In the genomic region with DNA sequence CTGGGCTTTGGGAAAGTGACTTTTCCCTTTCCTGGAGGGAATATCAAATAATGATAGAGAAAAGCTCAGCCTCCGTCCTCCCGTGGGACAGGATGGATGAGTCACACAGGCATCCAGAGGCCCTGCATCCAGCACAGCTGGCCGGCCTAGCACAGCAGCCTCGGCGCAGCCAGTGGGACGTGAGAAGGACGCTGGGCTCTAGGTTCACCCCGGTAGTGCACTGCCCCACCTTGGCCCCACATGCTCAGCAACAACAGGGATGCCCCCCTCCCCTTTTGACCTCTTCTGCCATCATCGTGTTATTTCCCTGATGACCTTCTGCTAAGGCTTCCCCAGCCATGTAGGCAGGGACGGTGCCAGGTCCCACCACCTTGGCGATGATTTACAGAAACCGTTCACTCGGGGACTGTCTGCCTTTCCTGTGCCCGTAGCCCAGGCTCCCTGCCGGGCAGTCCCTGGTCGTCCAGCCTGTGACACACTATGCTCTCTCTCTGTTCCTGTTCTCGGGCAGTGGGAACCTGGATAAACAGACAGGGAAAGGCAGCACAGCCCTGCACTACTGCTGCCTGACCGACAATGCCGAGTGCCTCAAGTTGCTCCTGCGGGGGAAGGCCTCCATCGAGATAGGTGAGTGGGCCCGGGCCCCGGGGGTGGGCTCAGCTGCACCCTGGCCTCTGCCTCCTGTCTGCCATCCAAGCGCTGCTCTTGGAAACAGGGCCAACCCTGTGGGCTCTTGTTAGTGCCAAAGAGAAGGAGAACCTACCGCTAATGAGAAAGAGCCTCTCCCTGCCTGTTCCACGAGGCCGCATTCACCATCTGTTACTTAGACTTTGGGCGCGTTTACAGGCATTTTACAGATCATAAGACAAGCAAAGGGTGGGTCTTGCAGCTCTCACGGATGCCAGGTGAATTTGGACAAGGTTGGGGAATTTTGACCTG, we compare ENCODE assay signal across 11 cellular contexts. TPM values are rescaled to one million over a fixed set of nuclear protein-coding genes. Genes with fewer than 3 reads are reported as not detected.
DNase-seq lines count a peak whose midpoint lies in the region; ATAC-seq, FAIRE-seq and TF ChIP-seq lines count a peak whose summit lies in the region.
"Had no signal": no experiment of that assay in that cellular context is flagged by ENCODE, and none has a peak within 500 bp of the region (broad histone marks: within the 10 kb centered on the region; RNA-seq: fewer than 3 reads in every experiment).

No MANE protein-coding gene starts in this region.

- no peaks in the 10 kb centered on the region for H3K27me3 ChIP-seq in HCT116 (ENCODE audit: insufficient read depth, low read length)
- H3K27me3 ChIP-seq in astrocyte (ENCODE audit: insufficient read depth, low read length): no peaks in the 10 kb centered on the region
- no peaks in the 10 kb centered on the region for H3K27me3 ChIP-seq in stomach

- no peak for TF ChIP-seq EP300 in stomach (IDR thresholded peaks at IDR 0.05)

- no peaks in the 10 kb centered on the region for H3K9me2 ChIP-seq in HCT116 (ENCODE audit: insufficient read depth)

- DNase-seq in HCT116 (ENCODE audit: low read depth, low spot score) (no peak), astrocyte (ENCODE audit: low read depth) (peak; percentile 64), left cardiac atrium (peak; percentile 85), stomach (no peak), NCI-H1105 (lab: John Stamatoyannopoulos, UW) (no peak)
- DNase-seq: activated CD8-positive, alpha-beta memory T cell treated with anti-CD3 and anti-CD28 coated beads for 24 hours; NCI-H1436 had no signal

- CTCF ChIA-PET in HCT116 (lab: Charles Lee): no interaction called here

- H3K4me1 Mint-ChIP-seq in astrocyte (ENCODE audit: low read depth, unreplicated experiment): peaks cover 47% of the 10 kb centered on the region

- WGBS in stomach, 5 donors: 79 to 88% (median 82%) methylated on average over 27 to 30 of the region's 30 CpGs

- H3K4me2 ChIP-seq in HCT116 (ENCODE audit: low read length) (peak overlapping the region; percentile 69), astrocyte (ENCODE audit: low read length) (peak overlapping the region; percentile 55)

- H3K9me3 Mint-ChIP-seq in astrocyte (ENCODE audit: unreplicated experiment): no peaks in the 10 kb centered on the region

- peak; percentile 32 for FAIRE-seq in astrocyte (lab: Jason Lieb, UNC)
- FAIRE-seq: keratinocyte had no signal

- peak overlapping the region; percentile 54 for H3K4me3 Mint-ChIP-seq in astrocyte (ENCODE audit: unreplicated experiment)

- peaks cover 41% of the 10 kb centered on the region for H3K36me3 Mint-ChIP-seq in astrocyte (ENCODE audit: low read depth, unreplicated experiment)

- no peaks in the 10 kb centered on the region for H3K36me3 ChIP-seq in HCT116 (ENCODE audit: control insufficient read depth in 1 of 2, insufficient read depth in 2 of 2, low read length in 2 of 2)
- H3K36me3 ChIP-seq in astrocyte (ENCODE audit: insufficient read depth, low read length): peaks cover 13% of the 10 kb centered on the region
- H3K36me3 ChIP-seq in stomach: peaks cover 0 to 65% (median 63%) of the 10 kb centered on the region in 4 donors

- POLR2A ChIA-PET in HCT116 (lab: Charles Lee): interaction anchor here (0.6 kb wide), 1 partner anchor 8 kb away, joined by 3 read pairs; no protein-coding TSS in a partner anchor

- intact Hi-C loops in HCT116 (cut with micrococcal nuclease): no loop called here
- intact Hi-C loops in left cardiac atrium (cut with DNase I): loop anchor here in 1 of 2 donors (10.0 kb wide), 1 partner anchor 234 kb away; no protein-coding TSS in a partner anchor
- intact Hi-C loops in stomach (cut with DNase I; ENCODE audit: low total_unique reads): no loop called here

- RAD21 ChIA-PET in HCT116 (lab: Charles Lee; ENCODE audit: low non-redundant PET in 1 of 2, low total read pairs in 2 of 2, uncharacterized antibody in 2 of 2, unreplicated experiment in 2 of 2): no interaction called here

- TF ChIP-seq POLR2A in HCT116 (IDR thresholded peaks at IDR 0.05; ENCODE audit: borderline replicate concordance, extremely low read depth, insufficient read depth, insufficient read length): no peak
- no peak for TF ChIP-seq POLR2A in stomach (IDR thresholded peaks at IDR 0.05)

- peak; percentile 68 for ATAC-seq in HCT116
- ATAC-seq in left cardiac atrium: peak; percentile 81 to 84
- ATAC-seq in GM18517 (IDR thresholded peaks at IDR 0.05; ENCODE audit: unreplicated experiment): no peak
- ATAC-seq in GM21526 (IDR thresholded peaks at IDR 0.05; ENCODE audit: low FRiP score, unreplicated experiment): no peak
- no peak for ATAC-seq in HG03571 (IDR thresholded peaks at IDR 0.05; ENCODE audit: unreplicated experiment)

- H3K27ac Mint-ChIP-seq in astrocyte (ENCODE audit: unreplicated experiment): peak overlapping the region; percentile 91

- H3K4me1 ChIP-seq in HCT116 (ENCODE audit: control insufficient read depth in 1 of 2, insufficient read depth in 2 of 2, low read length in 2 of 2) (peaks cover 52 to 58% of the 10 kb centered on the region in 2 experiments), astrocyte (ENCODE audit: insufficient read depth, low read length) (peaks cover 44% of the 10 kb centered on the region), stomach (peaks cover 12 to 36% (median 23%) of the 10 kb centered on the region in 4 donors)

- H3K27ac ChIP-seq in HCT116 (ENCODE audit: low read depth, low read length) (peak overlapping the region; percentile 52), astrocyte (ENCODE audit: low read depth, low read length) (peak overlapping the region; percentile 79), stomach (peak overlapping the region; percentile 12 to 73 (median 44))

- 0 out of 4 replicates have a peak overlapping the region, but pooled peaks of 1 of the 2 experiments have one; percentile 5 for H3K4me3 ChIP-seq in HCT116 (replicated peaks in 1 of 2; ENCODE audit: low read depth in 1 of 2, low read length in 2 of 2)
- no peak overlapping the region for H3K4me3 ChIP-seq in astrocyte (ENCODE audit: insufficient read depth, low read depth, low read length)
- no peak overlapping the region for H3K4me3 ChIP-seq in stomach

- H4K20me1 ChIP-seq in HCT116 (ENCODE audit: insufficient read depth) (no peaks in the 10 kb centered on the region), astrocyte (ENCODE audit: insufficient read depth, low read length) (peaks cover 2% of the 10 kb centered on the region)

- no peak overlapping the region for H2AFZ ChIP-seq in HCT116 (ENCODE audit: low read depth, low read length, poor library complexity, severe bottlenecking)
- no peak overlapping the region for H2AFZ ChIP-seq in astrocyte (ENCODE audit: low read depth, low read length)

- no peak for TF ChIP-seq CTCF in HCT116 (IDR thresholded peaks at IDR 0.05 in 2 of 3, conservative IDR thresholded peaks at IDR 0.05 in 1 of 3; ENCODE audit: borderline replicate concordance in 1 of 3, insufficient read depth in 1 of 3, low read depth in 2 of 3, low read length in 2 of 3)
- no peak for TF ChIP-seq CTCF in astrocyte (IDR thresholded peaks at IDR 0.05; ENCODE audit: insufficient read depth, low read depth, low read length)
- TF ChIP-seq CTCF in stomach (IDR thresholded peaks at IDR 0.05): no peak

- TF ChIP-seq RAD21 in HCT116 (IDR thresholded peaks at IDR 0.05; ENCODE audit: low read depth): no peak

- no peaks in the 10 kb centered on the region for H3K27me3 Mint-ChIP-seq in astrocyte (ENCODE audit: low read depth, unreplicated experiment)

- H3K9ac ChIP-seq in HCT116 (ENCODE audit: low read length): peak overlapping the region; percentile 43
- peak overlapping the region; percentile 61 for H3K9ac ChIP-seq in astrocyte (ENCODE audit: low read length)

- no peaks in the 10 kb centered on the region for H3K9me3 ChIP-seq in HCT116 (ENCODE audit: control insufficient read depth in 1 of 2, insufficient read depth in 1 of 2, low read depth in 1 of 2, low read length in 2 of 2)
- H3K9me3 ChIP-seq in astrocyte (ENCODE audit: insufficient read depth, low read depth, low read length): no peaks in the 10 kb centered on the region
- no peaks in the 10 kb centered on the region for H3K9me3 ChIP-seq in stomach

- BruUV-seq in HCT116 (replicated peaks; lab: Mats Ljungman, UMichigan): no TSS peak

- H3K79me2 ChIP-seq in HCT116 (ENCODE audit: insufficient read depth, low read length) (no peaks in the 10 kb centered on the region), astrocyte (ENCODE audit: insufficient read depth, low read length) (no peaks in the 10 kb centered on the region)

TF ChIP-seq in HCT116, 20 proteins besides CTCF, POLR2A, EP300 and RAD21:
- TF ChIP-seq FOSL1 (IDR thresholded peaks at IDR 0.05; ENCODE audit: low read depth) (peak; percentile 74), ATF3 (IDR thresholded peaks at IDR 0.05) (no peak), JUND (IDR thresholded peaks at IDR 0.05) (peak; percentile 67)

RNA-seq across cellular contexts. Expression of gene ITGB1BP1, which starts 44.6 kb away (rescaled TPM):
- total RNA-seq in HCT116 (2021; ENCODE audit: unreplicated experiment): 86.9 TPM
- polyA plus RNA-seq in HCT116 (2012): 31.8 and 49.5 TPM in 2 replicates
- 121 and 126 TPM in 2 replicates for total RNA-seq in astrocyte
- 100 to 1,000 TPM; 107 to 161 TPM for total RNA-seq in left cardiac atrium
- 100 to 1,000 TPM in 1 of 5 donors, 10 to 100 TPM in 4; 20.1 to 117 (median 36.2) TPM for total RNA-seq in stomach
- 10 to 100 TPM; 67.8 to 78.5 (median 71.5) TPM for polyA plus RNA-seq in stomach

RNA-seq across cellular contexts. Expression of gene CPSF3, which starts 44.8 kb away (rescaled TPM):
- total RNA-seq in HCT116 (2021; ENCODE audit: unreplicated experiment) (68.5 TPM), astrocyte (36.2 and 40.3 TPM in 2 replicates), left cardiac atrium (10 to 100 TPM; 13.8 to 21.3 TPM), stomach (10 to 100 TPM in 4 of 5 donors, 1 to 10 TPM in 1; 8.2 to 55.3 (median 19.7) TPM)
- 43.9 and 55.0 TPM in 2 replicates for polyA plus RNA-seq in HCT116 (2012)
- polyA plus RNA-seq in stomach: 10 to 100 TPM; 12.4 to 15.0 (median 13.3) TPM

Comparison
In these comparisons a context has a peak if more than half of its experiments do, and no peak if none do; other contexts are left out.
1. ATAC-seq: peak in HCT116 (single experiment) and left cardiac atrium (2 of 2); none in GM18517 (single experiment), GM21526 (single experiment) and HG03571 (single experiment).
2. DNase-seq: peak in astrocyte (single experiment) and left cardiac atrium (single experiment); none in HCT116 (single experiment), stomach (single experiment) and NCI-H1105 (single experiment).
3. Peak in every context shown above with its lines, with median percentiles within 50 percentile points of each other: H3K27ac ChIP-seq.